8 cellular contexts compared by ENCODE assay signal in the genomic region with DNA sequence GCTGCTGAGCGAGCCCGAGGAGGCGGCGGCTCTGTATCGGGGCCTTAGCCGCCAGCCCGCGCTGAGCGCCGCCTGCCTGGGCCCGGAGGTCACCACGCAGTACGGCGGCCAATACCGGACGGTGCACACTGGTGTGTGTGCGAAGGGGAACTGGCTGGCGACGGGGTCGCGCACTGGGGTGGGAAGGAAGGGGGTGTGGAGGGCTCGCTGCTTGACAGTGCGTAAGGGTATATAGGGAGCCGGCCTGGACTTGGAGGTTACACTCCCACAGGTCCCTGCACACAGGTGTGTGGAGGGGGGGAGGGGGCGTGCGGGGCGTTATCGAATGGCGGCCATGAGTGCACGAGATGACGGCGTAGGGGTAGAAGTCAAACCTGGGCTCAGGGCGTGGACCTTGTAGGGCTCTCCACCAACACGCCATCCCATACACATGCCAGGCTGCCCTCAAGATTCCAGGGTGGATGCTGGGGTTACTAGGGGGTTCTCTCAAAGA. TPM values are rescaled to one million over a fixed set of nuclear protein-coding genes. Genes with fewer than 3 reads are reported as not detected.
A peak's percentile ranks its signal among the peaks of the same experiment; 100 is the strongest.
DNase-seq lines count a peak whose midpoint lies in the region; ATAC-seq and TF ChIP-seq lines count a peak whose summit lies in the region.

No MANE protein-coding gene starts in this region.

- H3K27ac Mint-ChIP-seq in endothelial cell (ENCODE audit: unreplicated experiment): no peak overlapping the region

- H4K8ac ChIP-seq in neuronal stem cell (ENCODE audit: low read depth, low read length): no peak overlapping the region

- H3K36me3 Mint-ChIP-seq in endothelial cell (ENCODE audit: low read depth, unreplicated experiment): peaks cover 10% of the 10 kb centered on the region

- peak overlapping the region; percentile 78 for H2BK5ac ChIP-seq in neuronal stem cell (ENCODE audit: low read length)

- H3K9me3 ChIP-seq in SJSA1 (replicated peaks): no peaks in the 10 kb centered on the region
- no peaks in the 10 kb centered on the region for H3K9me3 ChIP-seq in neuronal stem cell (replicated peaks in 1 of 2; ENCODE audit: control insufficient read depth in 2 of 2, insufficient read depth in 1 of 2, low read depth in 1 of 2, low read length in 2 of 2)

- H3K36me3 ChIP-seq in SJSA1: peaks cover 48% of the 10 kb centered on the region
- H3K36me3 ChIP-seq in neuronal stem cell (replicated peaks in 1 of 2; ENCODE audit: control insufficient read depth in 2 of 2, insufficient read depth in 2 of 2, low read length in 2 of 2): peaks cover 33 to 44% of the 10 kb centered on the region in 2 donors

- H3K4me1 Mint-ChIP-seq in endothelial cell (ENCODE audit: unreplicated experiment): peaks cover 16% of the 10 kb centered on the region

- no peaks in the 10 kb centered on the region for H3K9me3 Mint-ChIP-seq in endothelial cell (ENCODE audit: unreplicated experiment)

- peaks cover 4% of the 10 kb centered on the region for H3K79me1 ChIP-seq in neuronal stem cell (ENCODE audit: low read depth, low read length)

- H3K4me3 Mint-ChIP-seq in endothelial cell (ENCODE audit: unreplicated experiment): peak overlapping the region; percentile 62

- H2AFZ ChIP-seq in neuronal stem cell (ENCODE audit: low read length): peak overlapping the region; percentile 93

- H3K4me3 ChIP-seq in GM12864 (ENCODE audit: low read depth, low read length): peak overlapping the region; percentile 84
- H3K4me3 ChIP-seq in SJSA1: peak overlapping the region; percentile 75
- H3K4me3 ChIP-seq in neuronal stem cell (ENCODE audit: low read length in 2 of 2): peak overlapping the region; percentile 90 to 96

- H3K27ac ChIP-seq in SJSA1 (peak overlapping the region; percentile 98), neuronal stem cell (replicated peaks; ENCODE audit: low read length) (no peak overlapping the region)

- no peak overlapping the region for H2BK15ac ChIP-seq in neuronal stem cell (ENCODE audit: low read length)

- DNase-seq in GM12864 (ENCODE audit: low read depth) (no peak), SJSA1 (ENCODE audit: low read depth in 1 of 2, low spot score in 2 of 2) (no peak), endothelial cell (ENCODE audit: low spot score) (no peak), neuronal stem cell (ENCODE audit: low spot score) (no peak), NCI-H2107 (lab: John Stamatoyannopoulos, UW) (no peak), cerebellum (ENCODE audit: low spot score) (no peak), germinal center (ENCODE audit: low spot score) (no peak)

- no peak overlapping the region for H3K14ac ChIP-seq in neuronal stem cell (ENCODE audit: low read length)

- no peak overlapping the region for H2BK12ac ChIP-seq in neuronal stem cell (ENCODE audit: low read length)

- H3K4me1 ChIP-seq in SJSA1 (replicated peaks) (peaks cover 13% of the 10 kb centered on the region), neuronal stem cell (ENCODE audit: control insufficient read depth in 2 of 2, insufficient read depth in 1 of 2, low read depth in 1 of 2, low read length in 2 of 2) (peaks cover 7 to 10% of the 10 kb centered on the region in 2 donors)

- peak; percentile 16 for ATAC-seq in HG02610 (IDR thresholded peaks at IDR 0.05; ENCODE audit: unreplicated experiment)

- H3K23ac ChIP-seq in neuronal stem cell (ENCODE audit: low read depth, low read length, poor library complexity): peak overlapping the region; percentile 78

- TF ChIP-seq CTCF in GM12864 (IDR thresholded peaks at IDR 0.05; ENCODE audit: low read depth, low read length, missing control alignments) (no peak), endothelial cell (IDR thresholded peaks at IDR 0.05; ENCODE audit: unreplicated experiment) (no peak)

- no peak overlapping the region for H2BK120ac ChIP-seq in neuronal stem cell (ENCODE audit: low read depth, low read length)

- H4K91ac ChIP-seq in neuronal stem cell (ENCODE audit: low read depth, low read length, poor library complexity): no peak overlapping the region

- peaks cover 10% of the 10 kb centered on the region for H3K27me3 Mint-ChIP-seq in endothelial cell (ENCODE audit: unreplicated experiment)

- H3K9ac ChIP-seq in neuronal stem cell (ENCODE audit: low read depth, low read length, poor library complexity): peak overlapping the region; percentile 90

- H3K4me2 ChIP-seq in neuronal stem cell (ENCODE audit: insufficient read depth, low read length, poor library complexity, severe bottlenecking): peak overlapping the region; percentile 72

- H3K27me3 ChIP-seq in SJSA1 (replicated peaks): no peaks in the 10 kb centered on the region
- H3K27me3 ChIP-seq in neuronal stem cell (ENCODE audit: control insufficient read depth in 3 of 3, insufficient read depth in 3 of 3, low read depth in 1 of 3, low read length in 3 of 3): no peaks in the 10 kb centered on the region

- peak overlapping the region; percentile 36 for H2AK5ac ChIP-seq in neuronal stem cell (ENCODE audit: low read depth, low read length)

- H3K18ac ChIP-seq in neuronal stem cell (ENCODE audit: low read length): peak overlapping the region; percentile 88

- whole genome bisulfite sequencing in neuronal stem cell (ENCODE audit: extremely low coverage in 2 of 2, insufficient read length in 2 of 2, insufficient replicate concordance in 1 of 2), 2 donors: no CpG with 5 or more reads among the region's 34 CpGs

- H3K4ac ChIP-seq in neuronal stem cell (ENCODE audit: low read length): no peak overlapping the region

RNA-seq across cellular contexts. Expression of gene APEH, which starts 0.4 kb away (rescaled TPM):
- 97.9 and 135 TPM in 2 replicates for total RNA-seq in SJSA1 (2014; rRNA removed; shearing (Covaris generic))
- total RNA-seq in endothelial cell (ENCODE audit: unreplicated experiment) (71.1 TPM), cerebellum (58.3 TPM)
- polyA plus RNA-seq in neuronal stem cell (2013, experiment 1 of 2): 50.1 TPM
- 46.8 TPM for polyA plus RNA-seq in neuronal stem cell (2013, experiment 2 of 2)

RNA-seq across cellular contexts. Expression of gene MST1, which starts 14.7 kb away (rescaled TPM):
- 0.50 and 1.2 TPM in 2 replicates for total RNA-seq in SJSA1 (2014; rRNA removed; shearing (Covaris generic))
- total RNA-seq in endothelial cell (ENCODE audit: unreplicated experiment) (22.0 TPM), cerebellum (12.2 TPM)
- polyA plus RNA-seq in neuronal stem cell (2013, experiment 1 of 2): 10.4 TPM
- 11.3 TPM for polyA plus RNA-seq in neuronal stem cell (2013, experiment 2 of 2)

RNA-seq across cellular contexts. Expression of gene RNF123, which starts 14.8 kb away (rescaled TPM):
- 6.0 and 17.1 TPM in 2 replicates for total RNA-seq in SJSA1 (2014; rRNA removed; shearing (Covaris generic))
- total RNA-seq in endothelial cell (ENCODE audit: unreplicated experiment) (42.3 TPM), cerebellum (23.5 TPM)
- 21.9 TPM for polyA plus RNA-seq in neuronal stem cell (2013, experiment 1 of 2)
- polyA plus RNA-seq in neuronal stem cell (2013, experiment 2 of 2): 20.9 TPM

RNA-seq across cellular contexts. Expression of gene AMIGO3, which starts 44.9 kb away (rescaled TPM):
- total RNA-seq in SJSA1 (2014; rRNA removed; shearing (Covaris generic)): 4.0 and 4.3 TPM in 2 replicates
- 0.56 TPM for total RNA-seq in endothelial cell (ENCODE audit: unreplicated experiment)
- polyA plus RNA-seq in neuronal stem cell (2013, experiment 1 of 2): 1.0 TPM
- 0.93 TPM for polyA plus RNA-seq in neuronal stem cell (2013, experiment 2 of 2)
- total RNA-seq in cerebellum: 0.91 TPM

RNA-seq across cellular contexts. Expression of gene GMPPB, which starts 49.2 kb away (rescaled TPM):
- 26.5 and 32.2 TPM in 2 replicates for total RNA-seq in SJSA1 (2014; rRNA removed; shearing (Covaris generic))
- total RNA-seq in endothelial cell (ENCODE audit: unreplicated experiment) (21.3 TPM), cerebellum (9.4 TPM)
- 7.4 TPM for polyA plus RNA-seq in neuronal stem cell (2013, experiment 1 of 2)
- 7.4 TPM for polyA plus RNA-seq in neuronal stem cell (2013, experiment 2 of 2)
